In genomic region chr10:100045592-100045991, GRCh38 we compare ENCODE assay signal across 1 cellular context.
TF ChIP-seq lines count a peak whose summit lies in the region.

No MANE protein-coding gene starts in this region.

TF ChIP-seq in WTC11, 78 proteins besides CTCF, POLR2A, EP300 and RAD21 (continued from another document):
- TF ChIP-seq ZNF416 (CRISPR knock-in tag; IDR thresholded peaks at IDR 0.05) (no peak), ATF3 (CRISPR knock-in tag; conservative IDR thresholded peaks at IDR 0.05) (no peak), ETV6 (CRISPR knock-in tag; IDR thresholded peaks at IDR 0.05) (no peak), JUN (CRISPR knock-in tag; IDR thresholded peaks at IDR 0.05) (no peak), ERG (CRISPR knock-in tag; IDR thresholded peaks at IDR 0.05) (no peak), FOXP1 (CRISPR knock-in tag; IDR thresholded peaks at IDR 0.05; ENCODE audit: borderline replicate concordance) (no peak), FOXP4 (CRISPR knock-in tag; IDR thresholded peaks at IDR 0.05) (no peak), ATF6 (CRISPR knock-in tag; IDR thresholded peaks at IDR 0.05) (no peak), ZNF317 (CRISPR knock-in tag; IDR thresholded peaks at IDR 0.05; ENCODE audit: borderline replicate concordance, low read depth) (no peak), FOXK1 (CRISPR knock-in tag; IDR thresholded peaks at IDR 0.05) (no peak), ATF1 (CRISPR knock-in tag; IDR thresholded peaks at IDR 0.05) (no peak), IRF1 (CRISPR knock-in tag; IDR thresholded peaks at IDR 0.05) (no peak), ZNF121 (CRISPR knock-in tag; IDR thresholded peaks at IDR 0.05) (no peak), USF2 (CRISPR knock-in tag; IDR thresholded peaks at IDR 0.05) (no peak), E2F1 (CRISPR knock-in tag; IDR thresholded peaks at IDR 0.05) (no peak)
